In genomic region chrX:10633722-10634121, GRCh38 we compare ENCODE assay signal across 9 cellular contexts. TPM values are rescaled to one million over a fixed set of nuclear protein-coding genes. Genes with fewer than 3 reads are reported as not detected.
A peak's percentile ranks its signal among the peaks of the same experiment; 100 is the strongest.
DNase-seq lines count a peak whose midpoint lies in the region; ATAC-seq lines count a peak whose summit lies in the region.
"Had no signal": no experiment of that assay in that cellular context is flagged by ENCODE, and none has a peak within 500 bp of the region (broad histone marks: within the 10 kb centered on the region; RNA-seq: fewer than 3 reads in every experiment).

No MANE protein-coding gene starts in this region.

- no peak for ATAC-seq in activated T-cell treated with anti-CD3 and anti-CD28 coated beads, Interleukin-2, amount 50 U/mL, for 4 hours
- ATAC-seq in HG03354 (IDR thresholded peaks at IDR 0.05; ENCODE audit: poor library complexity, severe bottlenecking, unreplicated experiment): no peak
- ATAC-seq in HG03097 (IDR thresholded peaks at IDR 0.05; ENCODE audit: low FRiP score, unreplicated experiment): no peak

- H3K4me1 Mint-ChIP-seq in activated T-cell treated with anti-CD3 and anti-CD28 coated beads, Interleukin-2, amount 50 U/mL, for 4 hours (ENCODE audit: low read depth): no peaks in the 10 kb centered on the region

- no peaks in the 10 kb centered on the region for H3K9me3 Mint-ChIP-seq in activated T-cell treated with anti-CD3 and anti-CD28 coated beads, Interleukin-2, amount 50 U/mL, for 4 hours
- H3K9me3 Mint-ChIP-seq: dendritic cell treated with granulocyte-macrophage colony-stimulating factor and Interleukin-4, amounts not matched to agents 40 ng/mL and 50 ng/mL, for 4 days had no signal

- H3K36me3 Mint-ChIP-seq in activated T-cell treated with anti-CD3 and anti-CD28 coated beads, Interleukin-2, amount 50 U/mL, for 4 hours (ENCODE audit: insufficient read depth): no peaks in the 10 kb centered on the region

- no peaks in the 10 kb centered on the region for H3K27me3 Mint-ChIP-seq in activated T-cell treated with anti-CD3 and anti-CD28 coated beads, Interleukin-2, amount 50 U/mL, for 4 hours (ENCODE audit: low read depth)
- H3K27me3 Mint-ChIP-seq: dendritic cell treated with granulocyte-macrophage colony-stimulating factor and Interleukin-4, amounts not matched to agents 40 ng/mL and 50 ng/mL, for 4 days had no signal

- peak; percentile 91 for DNase-seq in ELR (ENCODE audit: low read depth)
- DNase-seq in NCI-H226: peak; percentile 80
- DNase-seq in epidermal melanocyte (ENCODE audit: insufficient read length, low spot score): peak; percentile 25
- DNase-seq in non-pigmented ciliary epithelial cell (ENCODE audit: low read depth): peak; percentile 83
- no peak for DNase-seq in activated T-cell treated with anti-CD3 and anti-CD28 coated beads, Interleukin-2, amount 50 U/mL, for 4 hours
- DNase-seq in NCI-H1092 treated with DMSO at 0.1 percent for 48 hours (lab: John Stamatoyannopoulos, UW): no peak

- H3K4me3 Mint-ChIP-seq in activated T-cell treated with anti-CD3 and anti-CD28 coated beads, Interleukin-2, amount 50 U/mL, for 4 hours: no peak overlapping the region
- H3K4me3 Mint-ChIP-seq: dendritic cell treated with granulocyte-macrophage colony-stimulating factor and Interleukin-4, amounts not matched to agents 40 ng/mL and 50 ng/mL, for 4 days had no signal

RNA-seq across cellular contexts. Expression of gene MID1, which starts 13.3 kb away (rescaled TPM):
- under 1 TPM; 0.16 to 0.25 (median 0.24) TPM for total RNA-seq in activated T-cell treated with anti-CD3 and anti-CD28 coated beads, Interleukin-2, amount 50 U/mL, for 4 hours

Comparison
In these comparisons a context has a peak if more than half of its experiments do, and no peak if none do; other contexts are left out.
1. DNase-seq: peak in ELR (single experiment), NCI-H226 (single experiment), epidermal melanocyte (single experiment) and non-pigmented ciliary epithelial cell (single experiment); none in activated T-cell treated with anti-CD3 and anti-CD28 coated beads, Interleukin-2, amount 50 U/mL, for 4 hours (single experiment) and NCI-H1092 treated with DMSO at 0.1 percent for 48 hours (single experiment).